8 cellular contexts compared by ENCODE assay signal in genomic region chr16:31869511-31870201, GRCh38. TPM values are rescaled to one million over a fixed set of nuclear protein-coding genes. Genes with fewer than 3 reads are reported as not detected.
DNase-seq lines count a peak whose midpoint lies in the region; ATAC-seq and TF ChIP-seq lines count a peak whose summit lies in the region.

No MANE protein-coding gene starts in this region.

- H3K27ac Mint-ChIP-seq in natural killer cell, result peak overlapping the region; percentile 57 to 74
- H3K27ac Mint-ChIP-seq in progenitor cell of endocrine pancreas, result no peak overlapping the region

- H3K4me1 Mint-ChIP-seq in natural killer cell, result peaks cover 24 to 28% of the 10 kb centered on the region in 2 donors
- peaks cover 7% of the 10 kb centered on the region for H3K4me1 Mint-ChIP-seq in progenitor cell of endocrine pancreas (ENCODE audit: low read depth)

- H3K27me3 ChIP-seq in vagina, result no peaks in the 10 kb centered on the region

- H3K36me3 ChIP-seq in vagina, result no peaks in the 10 kb centered on the region

- H3K27ac ChIP-seq in vagina, result peak overlapping the region; percentile 49

- TF ChIP-seq POLR2A in vagina (IDR thresholded peaks at IDR 0.05), result no peak

- H3K4me3 Mint-ChIP-seq in natural killer cell, result peak overlapping the region; percentile 41
- no peak overlapping the region for H3K4me3 Mint-ChIP-seq in progenitor cell of endocrine pancreas (ENCODE audit: low read depth)

- H3K36me3 Mint-ChIP-seq in natural killer cell (no peaks in the 10 kb centered on the region), progenitor cell of endocrine pancreas (ENCODE audit: insufficient read depth) (no peaks in the 10 kb centered on the region)

- DNase-seq in AG10803 (ENCODE audit: low read depth), result peak; percentile 66
- DNase-seq in NCI-H2029 (lab: John Stamatoyannopoulos, UW), result peak; percentile 90
- DNase-seq in activated CD4-positive, alpha-beta T cell treated with anti-CD3 and anti-CD28 coated beads for 48 hours, result peak; percentile 80
- DNase-seq in epithelial cell of esophagus (ENCODE audit: low read depth), result peak; percentile 94
- DNase-seq in natural killer cell, result no peak
- DNase-seq in vagina (ENCODE audit: extremely low spot score in 2 of 2), result peak in 1 of 2 donors; percentile 82
- DNase-seq in progenitor cell of endocrine pancreas (ENCODE audit: low spot score, unreplicated experiment), result no peak

- H3K4me1 ChIP-seq in vagina, result peaks cover 10% of the 10 kb centered on the region

- ATAC-seq in GM19463 (IDR thresholded peaks at IDR 0.05; ENCODE audit: unreplicated experiment), result peak; percentile 35
- peak; percentile 49 to 74 (median 56) for ATAC-seq in natural killer cell

- no peak overlapping the region for H3K4me3 ChIP-seq in AG10803 (ENCODE audit: low read length)
- H3K4me3 ChIP-seq in epithelial cell of esophagus (ENCODE audit: low read length), result no peak overlapping the region
- no peak overlapping the region for H3K4me3 ChIP-seq in vagina

- no peaks in the 10 kb centered on the region for H3K9me3 ChIP-seq in vagina

- intact Hi-C loops in natural killer cell (cut with micrococcal nuclease), result loop anchor here (2.0 to 10.0 kb wide), 6 partner anchors 95 to 1025 kb away; partner anchors contain the start of genes ARMC5, HSD3B7 and RUSF1
- intact Hi-C loops in vagina (cut with DNase I), result loop anchor here (5.0 to 10.0 kb wide), 4 partner anchors 165 to 1495 kb away; partner anchors contain the start of genes ARMC5, MYL11 and TBC1D10B

- H3K9me3 Mint-ChIP-seq in natural killer cell (no peaks in the 10 kb centered on the region), progenitor cell of endocrine pancreas (ENCODE audit: low read depth) (no peaks in the 10 kb centered on the region)

- H3K27me3 Mint-ChIP-seq in natural killer cell (ENCODE audit: low read depth in 2 of 2) (no peaks in the 10 kb centered on the region), progenitor cell of endocrine pancreas (peaks cover 51% of the 10 kb centered on the region)

- TF ChIP-seq CTCF in AG10803 (conservative IDR thresholded peaks at IDR 0.05; ENCODE audit: low read length) (no peak), epithelial cell of esophagus (IDR thresholded peaks at IDR 0.05; ENCODE audit: insufficient read depth, low read depth, low read length, missing control alignments) (no peak), natural killer cell (IDR thresholded peaks at IDR 0.05) (no peak), vagina (IDR thresholded peaks at IDR 0.05) (no peak), progenitor cell of endocrine pancreas (IDR thresholded peaks at IDR 0.05; ENCODE audit: unreplicated experiment) (no peak)

RNA-seq across cellular contexts. Expression of gene ZNF267, which starts 4.0 kb away (rescaled TPM):
- total RNA-seq in natural killer cell, result 10 to 100 TPM; 45.0 to 56.6 (median 52.8) TPM
- total RNA-seq in vagina, result 14.2 TPM
- total RNA-seq in progenitor cell of endocrine pancreas, result 15.3 and 15.5 TPM in 2 replicates

Comparison
In these comparisons a context has a peak if more than half of its experiments do, and no peak if none do; other contexts are left out.
1. DNase-seq: peak in AG10803 (single experiment), NCI-H2029 (single experiment), activated CD4-positive, alpha-beta T cell treated with anti-CD3 and anti-CD28 coated beads for 48 hours (single experiment) and epithelial cell of esophagus (single experiment); none in natural killer cell (single experiment) and progenitor cell of endocrine pancreas (single experiment).